8 cellular contexts compared by ENCODE assay signal in the genomic region with DNA sequence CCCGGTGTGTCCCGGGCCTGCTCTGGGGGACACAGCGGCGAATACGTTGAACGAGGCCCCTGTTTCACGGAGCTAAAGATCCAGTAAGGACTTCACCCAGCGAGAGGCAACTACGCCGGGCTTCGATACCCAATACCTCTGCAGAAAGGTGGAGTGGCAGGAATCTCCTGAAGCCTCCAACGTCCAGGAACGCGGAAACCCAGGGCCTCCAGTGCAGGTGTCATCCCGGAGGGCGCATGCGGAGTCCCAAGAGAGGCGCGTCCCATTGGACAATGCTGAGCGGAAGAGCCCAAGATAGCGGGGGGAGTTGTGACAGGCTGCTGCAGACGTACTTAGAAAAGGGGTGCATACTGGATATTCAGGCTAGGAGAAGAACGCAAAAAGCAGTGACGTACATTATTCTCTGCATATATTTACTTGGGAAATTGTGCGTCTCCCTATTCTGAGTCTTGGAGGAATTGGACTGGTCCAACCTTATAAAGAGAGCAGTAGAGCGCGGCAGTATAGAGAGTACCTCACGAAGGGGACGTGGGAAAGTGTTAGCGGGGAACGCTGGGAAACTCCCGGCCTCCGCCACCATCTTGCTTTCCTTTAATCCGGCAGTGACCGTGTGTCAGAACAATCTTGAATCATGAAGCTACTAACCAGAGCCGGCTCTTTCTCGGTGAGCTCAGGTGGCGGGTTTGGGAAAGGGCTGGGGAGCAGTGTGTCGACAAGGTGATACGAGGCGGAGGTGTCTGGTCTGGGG. TPM values are rescaled to one million over a fixed set of nuclear protein-coding genes. Genes with fewer than 3 reads are reported as not detected.
DNase-seq lines count a peak whose midpoint lies in the region; ATAC-seq and TF ChIP-seq lines count a peak whose summit lies in the region.

A gene (plus strand): TSS at position 569 of the 748 bp plus-strand sequence. CDS start 63 bp downstream, at position 632.

- peaks cover 20% of the 10 kb centered on the region for H3K36me3 ChIP-seq in right atrium auricular region
- H3K36me3 ChIP-seq in psoas muscle (ENCODE audit: insufficient read depth in 1 of 2, low read depth in 1 of 2) = peaks cover 4 to 29% of the 10 kb centered on the region in 2 donors
- H3K36me3 ChIP-seq in urinary bladder (ENCODE audit: insufficient read depth) = no peaks in the 10 kb centered on the region

- peak within 1 kb of the TSS; percentile 100 for H3K27ac Mint-ChIP-seq in T-helper 17 cell

- H3K4me1 Mint-ChIP-seq in T-helper 17 cell = peaks cover 39% of the 10 kb centered on the region

- DNase-seq in NCI-H187 (lab: John Stamatoyannopoulos, UW) = peak; percentile 72 to 78
- DNase-seq in T-helper 17 cell = peak; percentile 75 to 81 (median 79)
- peak; percentile 51 to 96 (median 86) for DNase-seq in amygdala (lab: John Stamatoyannopoulos, UW)
- peak; percentile 89 for DNase-seq in right atrium auricular region (ENCODE audit: low spot score)
- peak; percentile 87 to 92 for DNase-seq in psoas muscle

- no peaks in the 10 kb centered on the region for H3K27me3 Mint-ChIP-seq in T-helper 17 cell

- ATAC-seq in GM18502 (IDR thresholded peaks at IDR 0.05; ENCODE audit: poor library complexity, unreplicated experiment) (peak; percentile 89), HG02943 (IDR thresholded peaks at IDR 0.05; ENCODE audit: low read depth, unreplicated experiment) (peak; percentile 80), T-helper 17 cell (peak; percentile 90), psoas muscle (peak; percentile 95 to 98 (median 96))

- peaks cover 0 to 46% of the 10 kb centered on the region in 2 donors for H3K4me1 ChIP-seq in right atrium auricular region
- H3K4me1 ChIP-seq in psoas muscle = peaks cover 42% of the 10 kb centered on the region
- no peaks in the 10 kb centered on the region for H3K4me1 ChIP-seq in urinary bladder (ENCODE audit: insufficient read depth)

- intact Hi-C loops in psoas muscle (cut with DNase I) = loop anchor here (5.0 to 10.0 kb wide), 4 partner anchors 124 to 234 kb away; no protein-coding TSS in a partner anchor

- peaks cover 5% of the 10 kb centered on the region for H3K36me3 Mint-ChIP-seq in T-helper 17 cell (ENCODE audit: low read depth)

- H3K4me3 Mint-ChIP-seq in T-helper 17 cell = peak within 1 kb of the TSS; percentile 100

- 0% methylated on average over 41 of the region's 41 CpGs for WGBS in psoas muscle, 3 donors
- under 1% methylated on average over 41 of the region's 41 CpGs for WGBS in urinary bladder

- H3K4me3 ChIP-seq in right atrium auricular region (peak within 1 kb of the TSS; percentile 75 to 76), psoas muscle (peak within 1 kb of the TSS; percentile 97), urinary bladder (ENCODE audit: low read depth, low read length) (peak within 1 kb of the TSS; percentile 80)

- TF ChIP-seq CTCF in right atrium auricular region (IDR thresholded peaks at IDR 0.05) (no peak), psoas muscle (IDR thresholded peaks at IDR 0.05) (no peak)

- H3K27ac ChIP-seq in right atrium auricular region = peak within 1 kb of the TSS; percentile 95 to 97
- H3K27ac ChIP-seq in psoas muscle = peak within 1 kb of the TSS; percentile 97
- H3K27ac ChIP-seq in urinary bladder (ENCODE audit: low read depth) = peak within 1 kb of the TSS; percentile 89

- H3K27me3 ChIP-seq in right atrium auricular region (no peaks in the 10 kb centered on the region), psoas muscle (ENCODE audit: insufficient read depth in 3 of 3, low read length in 2 of 3) (no peaks in the 10 kb centered on the region)

- H3K9me3 ChIP-seq in T-helper 17 cell (ENCODE audit: control insufficient read depth, low read length, poor library complexity, severe bottlenecking) (no peaks in the 10 kb centered on the region), right atrium auricular region (no peaks in the 10 kb centered on the region), psoas muscle (no peaks in the 10 kb centered on the region)

RNA-seq across cellular contexts. Expression of the gene that starts here (rescaled TPM):
- 100 to 1,000 TPM; 169 to 201 TPM for total RNA-seq in T-helper 17 cell
- 100 to 1,000 TPM; 249 to 489 TPM for total RNA-seq in right atrium auricular region
- total RNA-seq in psoas muscle = 100 to 1,000 TPM; 434 to 716 (median 591) TPM
- polyA plus RNA-seq in psoas muscle = 100 to 1,000 TPM; 288 to 301 (median 294) TPM
- total RNA-seq in urinary bladder = 224 TPM
- polyA plus RNA-seq in urinary bladder = 205 TPM

Comparison
In these comparisons a context has a peak if more than half of its experiments do, and no peak if none do; other contexts are left out.
1. Peak in every context shown above with its lines: DNase-seq, ATAC-seq, H3K4me3 ChIP-seq and H3K27ac ChIP-seq.